In genomic region chr11:76972051-76972450, GRCh38 we compare ENCODE assay signal across 10 cellular contexts.
"Had no signal": no experiment of that assay in that cellular context is flagged by ENCODE, and none has a peak within 500 bp of the region (broad histone marks: within the 10 kb centered on the region; RNA-seq: fewer than 3 reads in every experiment).

No MANE protein-coding gene starts in this region.

- H3K27ac ChIP-seq: GM23248 had no signal

- H3K4me2 ChIP-seq: GM23338 had no signal

- ATAC-seq: GM23338 had no signal

- H3K4me1 ChIP-seq: HAP-1 had no signal

- DNase-seq: GM23248, GOT3, H7, H9, HCEC 1CT, HFFc6 had no signal

- H3K27ac Mint-ChIP-seq: GM23338, H9, HFFc6 had no signal

- H3K9me3 ChIP-seq: HAP-1 had no signal

- H3K36me3 ChIP-seq: HAP-1 had no signal

- H2AFZ ChIP-seq: GM23248, GM23338 had no signal

- H3K4me3 ChIP-seq: GM23248, GM23338, HAP-1 had no signal

- H3K4me1 Mint-ChIP-seq: GM23338, H9 had no signal

- FAIRE-seq: H1, H54 had no signal

- H3K9ac ChIP-seq: GM23248 had no signal

- H3K9me3 Mint-ChIP-seq: HFFc6 had no signal

- H3K4me3 Mint-ChIP-seq: GM23338, H9, HFFc6 had no signal
